Comparison of ENCODE assay signal across 8 cellular contexts in the genomic region with DNA sequence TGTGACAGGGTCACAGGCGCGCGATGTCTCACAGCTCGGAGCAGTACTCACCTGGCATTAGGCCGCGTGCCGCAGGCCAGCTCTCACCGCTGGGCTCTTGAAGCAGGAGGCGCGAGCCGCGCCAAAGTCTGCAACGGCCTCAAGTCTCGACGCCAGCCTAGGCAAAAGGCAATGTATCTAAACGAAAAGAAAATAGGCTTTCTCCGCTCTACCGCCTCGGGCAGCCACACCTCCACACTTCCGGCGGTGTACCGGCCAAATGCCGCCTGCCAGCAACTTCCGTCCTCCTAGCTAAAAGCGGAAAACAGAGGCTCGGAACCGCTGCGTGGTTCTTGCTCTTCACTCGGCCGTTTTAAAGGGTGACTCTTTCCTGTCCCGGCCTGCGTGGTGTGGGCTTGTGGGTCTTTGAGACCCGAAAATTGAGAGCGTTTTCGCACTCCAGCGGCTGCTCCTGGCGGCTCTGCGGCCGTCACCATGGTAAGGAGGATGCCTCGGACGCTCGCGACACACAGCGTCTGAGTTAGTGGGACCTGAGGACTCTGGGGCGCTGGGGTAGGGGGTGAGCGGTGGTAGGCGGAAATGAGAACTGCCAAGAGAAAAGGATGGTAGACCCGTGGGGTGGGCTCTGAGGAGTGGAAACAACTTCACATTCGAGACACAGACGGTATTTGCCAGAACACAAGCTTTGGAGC. TPM values are rescaled to one million over a fixed set of nuclear protein-coding genes. Genes with fewer than 3 reads are reported as not detected.
DNase-seq lines count a peak whose midpoint lies in the region; ATAC-seq and FAIRE-seq lines count a peak whose summit lies in the region.

A gene with protein sequence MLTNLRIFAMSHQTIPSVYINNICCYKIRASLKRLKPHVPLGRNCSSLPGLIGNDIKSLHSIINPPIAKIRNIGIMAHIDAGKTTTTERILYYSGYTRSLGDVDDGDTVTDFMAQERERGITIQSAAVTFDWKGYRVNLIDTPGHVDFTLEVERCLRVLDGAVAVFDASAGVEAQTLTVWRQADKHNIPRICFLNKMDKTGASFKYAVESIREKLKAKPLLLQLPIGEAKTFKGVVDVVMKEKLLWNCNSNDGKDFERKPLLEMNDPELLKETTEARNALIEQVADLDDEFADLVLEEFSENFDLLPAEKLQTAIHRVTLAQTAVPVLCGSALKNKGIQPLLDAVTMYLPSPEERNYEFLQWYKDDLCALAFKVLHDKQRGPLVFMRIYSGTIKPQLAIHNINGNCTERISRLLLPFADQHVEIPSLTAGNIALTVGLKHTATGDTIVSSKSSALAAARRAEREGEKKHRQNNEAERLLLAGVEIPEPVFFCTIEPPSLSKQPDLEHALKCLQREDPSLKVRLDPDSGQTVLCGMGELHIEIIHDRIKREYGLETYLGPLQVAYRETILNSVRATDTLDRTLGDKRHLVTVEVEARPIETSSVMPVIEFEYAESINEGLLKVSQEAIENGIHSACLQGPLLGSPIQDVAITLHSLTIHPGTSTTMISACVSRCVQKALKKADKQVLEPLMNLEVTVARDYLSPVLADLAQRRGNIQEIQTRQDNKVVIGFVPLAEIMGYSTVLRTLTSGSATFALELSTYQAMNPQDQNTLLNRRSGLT (minus strand): TSS at position 231 of the 692 bp plus-strand sequence. CDS start 3,375 bp downstream, outside the sequence.
A gene (plus strand): TSS at position 363 of the 692 bp plus-strand sequence. CDS start 112 bp downstream, at position 475.

- DNase-seq in COLO829 (ENCODE audit: low spot score) (peak; percentile 64), HTR-8/SVneo (ENCODE audit: insufficient read length, low spot score) (peak; percentile 54), NOMO-1 treated with dmso at 0.1 percent for 144 hours (lab: John Stamatoyannopoulos, UW; ENCODE audit: unreplicated experiment) (peak; percentile 79), mesendoderm (peak; percentile 98)
- peak; percentile 94 for DNase-seq in activated CD8-positive, alpha-beta memory T cell treated with anti-CD3 and anti-CD28 coated beads, Interleukin-2, amount 10 ng/mL, durations not matched to agents 7 days and 5 days
- peak; percentile 89 for DNase-seq in stimulated activated CD8-positive, alpha-beta memory T cell treated with anti-CD3 and anti-CD28 coated beads, Interleukin-15, amount 100 ng/mL, for 1 hour (ENCODE audit: low read depth)

- no peaks in the 10 kb centered on the region for H3K9me3 Mint-ChIP-seq in activated CD8-positive, alpha-beta memory T cell treated with anti-CD3 and anti-CD28 coated beads, Interleukin-2, amount 10 ng/mL, durations not matched to agents 7 days and 5 days (ENCODE audit: low read depth)

- H3K4me3 ChIP-seq in endocrine pancreas (ENCODE audit: control insufficient read depth, insufficient read depth, low read length) (peak within 1 kb of the TSS; percentile 96), mesendoderm (ENCODE audit: low read length) (peak within 1 kb of the TSS; percentile 94)

- H3K9me3 ChIP-seq in endocrine pancreas (ENCODE audit: control insufficient read depth, low read length) = no peaks in the 10 kb centered on the region

- peak within 1 kb of the TSS; percentile 96 for H3K56ac ChIP-seq in mesendoderm (ENCODE audit: low read length)

- no peaks in the 10 kb centered on the region for H3K27me3 Mint-ChIP-seq in activated CD8-positive, alpha-beta memory T cell treated with anti-CD3 and anti-CD28 coated beads, Interleukin-2, amount 10 ng/mL, durations not matched to agents 7 days and 5 days

- no peak within 1 kb of the TSS for H4K5ac ChIP-seq in mesendoderm (ENCODE audit: low read length)

- FAIRE-seq in HTR-8/SVneo (lab: Jason Lieb, UNC) = no peak

- H3K23ac ChIP-seq in mesendoderm (ENCODE audit: low read length) = no peak within 1 kb of the TSS

- peak within 1 kb of the TSS; percentile 26 for H3K27ac ChIP-seq in mesendoderm (ENCODE audit: low read depth, low read length)

- no peak within 1 kb of the TSS for H2BK120ac ChIP-seq in mesendoderm (ENCODE audit: low read depth, low read length)

- no CpG with 5 or more reads among the region's 50 CpGs for WGBS in mesendoderm (ENCODE audit: extremely low coverage, insufficient coverage, low lambda C conversion rate)

- ATAC-seq in GM21367 (IDR thresholded peaks at IDR 0.05; ENCODE audit: unreplicated experiment) = peak; percentile 87
- peak; percentile 90 for ATAC-seq in activated CD8-positive, alpha-beta memory T cell treated with anti-CD3 and anti-CD28 coated beads, Interleukin-2, amount 10 ng/mL, durations not matched to agents 7 days and 5 days

- no peak within 1 kb of the TSS for H2BK5ac ChIP-seq in mesendoderm (ENCODE audit: low read length)

- peak within 1 kb of the TSS; percentile 97 for H3K27ac Mint-ChIP-seq in activated CD8-positive, alpha-beta memory T cell treated with anti-CD3 and anti-CD28 coated beads, Interleukin-2, amount 10 ng/mL, durations not matched to agents 7 days and 5 days

- peaks cover 23% of the 10 kb centered on the region for H3K79me2 ChIP-seq in mesendoderm (ENCODE audit: control insufficient read depth, insufficient read depth, low read length)

- H3K27me3 ChIP-seq in endocrine pancreas (ENCODE audit: control insufficient read depth, insufficient read depth, low read length) = no peaks in the 10 kb centered on the region
- no peaks in the 10 kb centered on the region for H3K27me3 ChIP-seq in mesendoderm (ENCODE audit: insufficient read depth, low read length, poor library complexity)

- CTCF ChIA-PET in activated CD8-positive, alpha-beta memory T cell treated with anti-CD3 and anti-CD28 coated beads, Interleukin-2, amount 10 ng/mL, durations not matched to agents 7 days and 5 days (lab: Charles Lee) = interaction anchor here (1.1 to 1.8 kb wide), 8 partner anchors 19 to 470 kb away, joined by 3 to 6 read pairs (median 4); a partner anchor contains a TSS

- H2BK15ac ChIP-seq in mesendoderm (replicated peaks; ENCODE audit: low read depth) = no peak within 1 kb of the TSS

- H3K79me1 ChIP-seq in mesendoderm (ENCODE audit: low read length) = peaks cover 7% of the 10 kb centered on the region

- H3K4me2 ChIP-seq in mesendoderm (ENCODE audit: low read length) = peak within 1 kb of the TSS; percentile 96

- H3K18ac ChIP-seq in mesendoderm (ENCODE audit: low read length) = no peak within 1 kb of the TSS

- peaks cover 36% of the 10 kb centered on the region for H3K4me1 Mint-ChIP-seq in activated CD8-positive, alpha-beta memory T cell treated with anti-CD3 and anti-CD28 coated beads, Interleukin-2, amount 10 ng/mL, durations not matched to agents 7 days and 5 days

- H4K8ac ChIP-seq in mesendoderm (ENCODE audit: low read depth, low read length) = peak within 1 kb of the TSS; percentile 0

- H3K4me1 ChIP-seq in endocrine pancreas (ENCODE audit: control insufficient read depth, insufficient read depth, low read length) (peaks cover 22% of the 10 kb centered on the region), mesendoderm (ENCODE audit: control insufficient read depth, low read depth, low read length) (peaks cover 5% of the 10 kb centered on the region)

- H3K36me3 ChIP-seq in endocrine pancreas (ENCODE audit: control insufficient read depth, insufficient read depth, low read length) (no peaks in the 10 kb centered on the region), mesendoderm (ENCODE audit: control insufficient read depth, insufficient read depth, low read length) (no peaks in the 10 kb centered on the region)

- no peak within 1 kb of the TSS for H2AK5ac ChIP-seq in mesendoderm (ENCODE audit: low read length)

- peak within 1 kb of the TSS; percentile 62 for H3K9ac ChIP-seq in endocrine pancreas (ENCODE audit: control insufficient read depth, insufficient read depth, low read length)
- peak within 1 kb of the TSS; percentile 90 for H3K9ac ChIP-seq in mesendoderm (ENCODE audit: low read length)

- peak within 1 kb of the TSS; percentile 97 for H3K4me3 Mint-ChIP-seq in activated CD8-positive, alpha-beta memory T cell treated with anti-CD3 and anti-CD28 coated beads, Interleukin-2, amount 10 ng/mL, durations not matched to agents 7 days and 5 days

- H3K36me3 Mint-ChIP-seq in activated CD8-positive, alpha-beta memory T cell treated with anti-CD3 and anti-CD28 coated beads, Interleukin-2, amount 10 ng/mL, durations not matched to agents 7 days and 5 days = peaks cover 30% of the 10 kb centered on the region

- H3K4ac ChIP-seq in mesendoderm (ENCODE audit: low read depth, low read length) = peak within 1 kb of the TSS; percentile 83

RNA-seq across cellular contexts. Expression of the first gene that starts in this region (rescaled TPM):
- 10 to 100 TPM; 22.6 to 28.4 TPM for total RNA-seq in activated CD8-positive, alpha-beta memory T cell treated with anti-CD3 and anti-CD28 coated beads, Interleukin-2, amount 10 ng/mL, durations not matched to agents 7 days and 5 days
- polyA plus RNA-seq in mesendoderm (2013, experiment 1 of 2) = 15.8 TPM
- polyA plus RNA-seq in mesendoderm (2013, experiment 2 of 2) = 16.0 TPM

RNA-seq across cellular contexts. Expression of the second gene that starts in this region (rescaled TPM):
- 100 to 1,000 TPM in 1 of 2 experiments, 10 to 100 TPM in 1; 93.0 to 101 TPM for total RNA-seq in activated CD8-positive, alpha-beta memory T cell treated with anti-CD3 and anti-CD28 coated beads, Interleukin-2, amount 10 ng/mL, durations not matched to agents 7 days and 5 days
- polyA plus RNA-seq in mesendoderm (2013, experiment 1 of 2) = 127 TPM
- polyA plus RNA-seq in mesendoderm (2013, experiment 2 of 2) = 127 TPM

Comparison
In these comparisons a context has a peak if more than half of its experiments do, and no peak if none do; other contexts are left out.
1. Peak in every context shown above with its lines: DNase-seq, ATAC-seq, H3K4me3 ChIP-seq and H3K27ac ChIP-seq.